ENCODE assay signal across 10 cellular contexts in the genomic region with DNA sequence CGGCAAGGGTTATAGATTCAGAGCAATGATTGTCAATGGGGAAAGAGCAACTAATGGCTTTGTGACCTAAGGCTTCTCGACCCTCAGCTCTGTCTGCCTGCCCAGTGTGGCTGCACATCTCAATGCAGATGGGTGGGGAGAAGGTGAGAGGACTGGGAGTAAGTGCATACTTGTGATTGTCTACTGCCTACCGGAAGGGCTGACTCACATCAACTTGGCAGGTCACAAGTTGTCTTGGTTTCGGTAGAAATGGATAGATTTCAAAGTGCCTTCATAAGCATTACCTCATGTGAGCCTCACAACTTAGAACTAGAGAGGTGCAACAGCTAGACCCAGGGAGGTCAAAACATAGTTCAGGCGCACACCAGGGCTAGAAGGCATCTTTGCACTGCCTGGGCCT. TPM values are rescaled to one million over a fixed set of nuclear protein-coding genes. Genes with fewer than 3 reads are reported as not detected.
A peak's percentile ranks its signal among the peaks of the same experiment; 100 is the strongest.
DNase-seq lines count a peak whose midpoint lies in the region; ATAC-seq and TF ChIP-seq lines count a peak whose summit lies in the region.
"Had no signal": no experiment of that assay in that cellular context is flagged by ENCODE, and none has a peak within 500 bp of the region (broad histone marks: within the 10 kb centered on the region; RNA-seq: fewer than 3 reads in every experiment).

No MANE protein-coding gene starts in this region.

- peaks cover 77% of the 10 kb centered on the region for H3K4me1 Mint-ChIP-seq in activated naive CD8-positive, alpha-beta T cell (ENCODE audit: low read depth)
- H3K4me1 Mint-ChIP-seq in mesothelial cell of epicardium: peaks cover 24% of the 10 kb centered on the region

- peak overlapping the region; percentile 67 for H3K27ac Mint-ChIP-seq in activated naive CD8-positive, alpha-beta T cell
- no peak overlapping the region for H3K27ac Mint-ChIP-seq in mesothelial cell of epicardium

- ATAC-seq in GM21526 (IDR thresholded peaks at IDR 0.05; ENCODE audit: low FRiP score, unreplicated experiment): no peak

- no peaks in the 10 kb centered on the region for H3K9me3 Mint-ChIP-seq in activated naive CD8-positive, alpha-beta T cell (ENCODE audit: low read depth)
- no peaks in the 10 kb centered on the region for H3K9me3 Mint-ChIP-seq in mesothelial cell of epicardium

- DNase-seq in AG09309 (ENCODE audit: low read depth) (peak; percentile 41), iris pigment epithelial cell (ENCODE audit: low read depth) (peak; percentile 97), NCI-H510A treated with DMSO at 0.1 percent for 48 hours (lab: John Stamatoyannopoulos, UW) (no peak), mesothelial cell of epicardium (ENCODE audit: low spot score in 2 of 2, unreplicated experiment in 2 of 2) (no peak), NCI-H748 (lab: John Stamatoyannopoulos, UW; ENCODE audit: unreplicated experiment) (no peak)
- DNase-seq: adrenal gland had no signal

- TF ChIP-seq CTCF in AG09309 (IDR thresholded peaks at IDR 0.05; ENCODE audit: control insufficient read depth, insufficient read depth, low read depth, low read length, missing control alignments) (no peak), mesothelial cell of epicardium (IDR thresholded peaks at IDR 0.05; ENCODE audit: unreplicated experiment) (no peak)

- H3K4me3 Mint-ChIP-seq in activated naive CD8-positive, alpha-beta T cell: peak overlapping the region; percentile 1
- H3K4me3 Mint-ChIP-seq in mesothelial cell of epicardium: no peak overlapping the region

- TF ChIP-seq POLR2A in GM19193 (IDR thresholded peaks at IDR 0.05; ENCODE audit: extremely low read depth, insufficient read depth, insufficient read length): peak; percentile 23

- no peak overlapping the region for H3K4me3 ChIP-seq in AG09309 (ENCODE audit: control insufficient read depth, low read depth, low read length)
- H3K4me3 ChIP-seq: adrenal gland, thoracic aorta had no signal

- H3K36me3 Mint-ChIP-seq in activated naive CD8-positive, alpha-beta T cell: peaks cover 32% of the 10 kb centered on the region
- peaks cover 69% of the 10 kb centered on the region for H3K36me3 Mint-ChIP-seq in mesothelial cell of epicardium

- H3K27me3 Mint-ChIP-seq in activated naive CD8-positive, alpha-beta T cell: no peaks in the 10 kb centered on the region
- H3K27me3 Mint-ChIP-seq in mesothelial cell of epicardium (ENCODE audit: low read depth): no peaks in the 10 kb centered on the region

RNA-seq across cellular contexts. Expression of a gene that starts 29.4 kb away (rescaled TPM):
- total RNA-seq in mesothelial cell of epicardium: 100 to 106 TPM (median 100 TPM) in 3 replicates

Comparison
In these comparisons a context has a peak if more than half of its experiments do, and no peak if none do; other contexts are left out.
1. DNase-seq: peak in AG09309 (single experiment) and iris pigment epithelial cell (single experiment); none in NCI-H510A treated with DMSO at 0.1 percent for 48 hours (single experiment), mesothelial cell of epicardium (0 of 2) and NCI-H748 (single experiment).